8 cellular contexts compared by ENCODE assay signal in the genomic region with DNA sequence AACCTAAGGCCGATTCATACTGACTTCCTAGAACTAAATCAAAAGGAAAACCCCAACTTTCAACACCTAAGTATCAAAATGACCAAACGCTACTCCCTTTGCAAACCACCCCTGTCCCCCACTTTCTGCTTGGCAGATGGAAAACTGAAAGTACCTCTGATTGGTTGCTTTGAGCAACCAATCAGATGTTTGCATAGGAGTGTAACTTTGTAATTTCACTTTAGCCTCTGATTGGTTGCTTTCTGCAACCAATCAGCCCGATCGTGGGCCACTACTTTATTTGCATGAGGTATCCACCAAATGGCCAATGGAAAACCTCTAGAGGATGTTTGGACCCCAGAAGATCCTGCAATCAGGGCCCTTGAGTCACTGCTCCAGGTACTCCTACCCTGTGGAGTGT. TPM values are rescaled to one million over a fixed set of nuclear protein-coding genes. Genes with fewer than 3 reads are reported as not detected.
DNase-seq lines count a peak whose midpoint lies in the region; ATAC-seq, FAIRE-seq and TF ChIP-seq lines count a peak whose summit lies in the region.
"Had no signal": no experiment of that assay in that cellular context is flagged by ENCODE, and none has a peak within 500 bp of the region (broad histone marks: within the 10 kb centered on the region; RNA-seq: fewer than 3 reads in every experiment).

No MANE protein-coding gene starts in this region.

- TF ChIP-seq POLR2A in GM12891 (IDR thresholded peaks at IDR 0.05; ENCODE audit: low read depth, low read length) = no peak

- DNase-seq in GM12891 (ENCODE audit: insufficient read length, low spot score) (no peak), HFFc6 (peak; percentile 9), memory B cell (ENCODE audit: low spot score in 2 of 2) (no peak), AML-193 (lab: John Stamatoyannopoulos, UW) (no peak), endothelial cell (ENCODE audit: low spot score) (no peak), sciatic nerve (ENCODE audit: low spot score) (no peak)
- peak; percentile 38 for DNase-seq in T-helper 2 cell treated with Interferon-gamma antibody and Interleukin-4, amounts not matched to agents 5 μg/mL and 100 μg/mL, for 36 hours (ENCODE audit: low spot score)
- DNase-seq: anterior cingulate cortex had no signal

- H3K4me3 Mint-ChIP-seq in HFFc6 (peak overlapping the region; percentile 79), memory B cell (no peak overlapping the region), endothelial cell (ENCODE audit: unreplicated experiment) (no peak overlapping the region)
- peak overlapping the region; percentile 67 for H3K4me3 Mint-ChIP-seq in T-helper 2 cell treated with Interferon-gamma antibody and Interleukin-4, amounts not matched to agents 5 μg/mL and 100 μg/mL, for 36 hours

- FAIRE-seq in GM12891 (lab: Jason Lieb, UNC) = peak; percentile 35

- H3K9me3 Mint-ChIP-seq in HFFc6 (peaks cover 4% of the 10 kb centered on the region; the same call in 1 of the 2 replicates), memory B cell (no peaks in the 10 kb centered on the region), endothelial cell (ENCODE audit: unreplicated experiment) (no peaks in the 10 kb centered on the region)
- no peaks in the 10 kb centered on the region for H3K9me3 Mint-ChIP-seq in T-helper 2 cell treated with Interferon-gamma antibody and Interleukin-4, amounts not matched to agents 5 μg/mL and 100 μg/mL, for 36 hours

- TF ChIP-seq CTCF in HFFc6 (IDR thresholded peaks at IDR 0.05) (no peak), endothelial cell (IDR thresholded peaks at IDR 0.05; ENCODE audit: unreplicated experiment) (no peak)

- peaks cover 4% of the 10 kb centered on the region; the same call in 1 of the 2 replicates for H3K4me1 Mint-ChIP-seq in HFFc6 (ENCODE audit: low read depth)
- H3K4me1 Mint-ChIP-seq in T-helper 2 cell treated with Interferon-gamma antibody and Interleukin-4, amounts not matched to agents 5 μg/mL and 100 μg/mL, for 36 hours (ENCODE audit: low read depth) = peaks cover 16% of the 10 kb centered on the region
- peaks cover 4% of the 10 kb centered on the region for H3K4me1 Mint-ChIP-seq in memory B cell
- H3K4me1 Mint-ChIP-seq in endothelial cell (ENCODE audit: unreplicated experiment) = no peaks in the 10 kb centered on the region

- ATAC-seq in memory B cell (ENCODE audit: low read depth) = peak; percentile 17
- ATAC-seq in sciatic nerve = no peak

- H3K27ac Mint-ChIP-seq in HFFc6 = no peak overlapping the region
- peak overlapping the region; percentile 38 for H3K27ac Mint-ChIP-seq in T-helper 2 cell treated with Interferon-gamma antibody and Interleukin-4, amounts not matched to agents 5 μg/mL and 100 μg/mL, for 36 hours
- no peak overlapping the region for H3K27ac Mint-ChIP-seq in memory B cell
- no peak overlapping the region for H3K27ac Mint-ChIP-seq in endothelial cell (ENCODE audit: unreplicated experiment)

- H3K36me3 Mint-ChIP-seq in HFFc6 (ENCODE audit: low read depth) (no peaks in the 10 kb centered on the region), memory B cell (no peaks in the 10 kb centered on the region), endothelial cell (ENCODE audit: low read depth, unreplicated experiment) (no peaks in the 10 kb centered on the region)
- no peaks in the 10 kb centered on the region for H3K36me3 Mint-ChIP-seq in T-helper 2 cell treated with Interferon-gamma antibody and Interleukin-4, amounts not matched to agents 5 μg/mL and 100 μg/mL, for 36 hours (ENCODE audit: low read depth)

- intact Hi-C loops in sciatic nerve (cut with DNase I) = no loop called here

- H3K27me3 Mint-ChIP-seq in HFFc6 (ENCODE audit: insufficient read depth) (no peaks in the 10 kb centered on the region; the same call in 1 of the 2 replicates), memory B cell (no peaks in the 10 kb centered on the region), endothelial cell (ENCODE audit: unreplicated experiment) (no peaks in the 10 kb centered on the region)
- H3K27me3 Mint-ChIP-seq in T-helper 2 cell treated with Interferon-gamma antibody and Interleukin-4, amounts not matched to agents 5 μg/mL and 100 μg/mL, for 36 hours (ENCODE audit: low read depth) = no peaks in the 10 kb centered on the region

TF ChIP-seq in GM12891, 5 proteins besides CTCF, POLR2A, EP300 and RAD21:
- TF ChIP-seq SPI1 (IDR thresholded peaks at IDR 0.05; ENCODE audit: low read depth, low read length) = no peak
- TF ChIP-seq POLR2AphosphoS5 (IDR thresholded peaks at IDR 0.05; ENCODE audit: low read depth, low read length) = no peak
- TF ChIP-seq PAX5 (IDR thresholded peaks at IDR 0.05; ENCODE audit: insufficient read depth, low read length, severe bottlenecking) = no peak
- no peak for TF ChIP-seq POU2F2 (IDR thresholded peaks at IDR 0.05; ENCODE audit: low read depth, low read length)
- TF ChIP-seq TAF1 (IDR thresholded peaks at IDR 0.05; ENCODE audit: low read depth, low read length) = no peak

RNA-seq across cellular contexts. Expression of a gene that starts 12.3 kb away (rescaled TPM):
- 8.4 TPM for polyA plus RNA-seq in GM12891 (2012; ENCODE audit: low read depth, missing spikeins)
- total RNA-seq in HFFc6 (2021; fragmentation: NEBNext Ultra II Directional; extraction: Animal tissue kit (Norgen Biotek cat#: 25700)) = not detected
- total RNA-seq in endothelial cell (ENCODE audit: unreplicated experiment) = 13.8 TPM
- 7.0 TPM for total RNA-seq in sciatic nerve

Comparison
In these comparisons a context has a peak if more than half of its experiments do, and no peak if none do; other contexts are left out.
1. DNase-seq: peak in HFFc6 (single experiment) and T-helper 2 cell treated with Interferon-gamma antibody and Interleukin-4, amounts not matched to agents 5 μg/mL and 100 μg/mL, for 36 hours (single experiment); none in GM12891 (single experiment), memory B cell (0 of 2), AML-193 (0 of 2), endothelial cell (single experiment) and sciatic nerve (single experiment).
2. H3K4me3 Mint-ChIP-seq: peak in HFFc6 (single experiment) and T-helper 2 cell treated with Interferon-gamma antibody and Interleukin-4, amounts not matched to agents 5 μg/mL and 100 μg/mL, for 36 hours (single experiment); none in memory B cell (single experiment) and endothelial cell (single experiment).